ENCODE assay signal across 8 cellular contexts in the genomic region with DNA sequence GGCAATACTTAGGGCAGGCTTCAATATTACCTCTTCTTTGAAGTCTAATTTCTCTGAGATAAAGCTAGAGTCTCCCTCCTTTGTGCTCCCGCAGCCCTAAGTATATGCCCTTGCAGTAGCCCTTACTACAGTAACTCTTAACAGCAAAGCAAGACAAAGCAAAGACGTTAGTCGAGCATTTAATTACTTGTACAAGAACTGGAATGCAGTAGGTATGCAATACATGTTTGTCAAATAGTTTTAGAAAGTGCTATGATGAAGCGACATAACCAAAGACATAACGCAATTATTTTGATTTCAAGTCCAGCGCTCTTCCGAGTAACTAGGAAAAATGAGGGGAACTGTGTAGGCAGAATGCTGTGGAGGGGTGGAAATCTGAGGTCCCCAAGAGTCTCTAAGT. TPM values are rescaled to one million over a fixed set of nuclear protein-coding genes. Genes with fewer than 3 reads are reported as not detected.
A peak's percentile ranks its signal among the peaks of the same experiment; 100 is the strongest.
DNase-seq lines count a peak whose midpoint lies in the region; FAIRE-seq and TF ChIP-seq lines count a peak whose summit lies in the region.

No MANE protein-coding gene starts in this region.

- peaks cover 7% of the 10 kb centered on the region for H3F3A ChIP-seq in neural progenitor cell (ENCODE audit: low read depth)

- DNase-seq in AG09309 (ENCODE audit: low read depth): no peak
- no peak for DNase-seq in endodermal cell
- DNase-seq in neural progenitor cell (ENCODE audit: low spot score): no peak
- no peak for DNase-seq in posterior vena cava (ENCODE audit: low spot score)
- no peak for DNase-seq in inferior parietal cortex (ENCODE audit: extremely low spot score)
- DNase-seq in D721Med (ENCODE audit: insufficient read length, low spot score): no peak
- DNase-seq in SK-N-DZ (ENCODE audit: low spot score): no peak

- H3K27ac Mint-ChIP-seq in endodermal cell (no peak overlapping the region), neural progenitor cell (no peak overlapping the region)

- H3K79me2 ChIP-seq in neural progenitor cell (ENCODE audit: low read depth): peaks cover 66% of the 10 kb centered on the region

- H3K27ac ChIP-seq in KOPT-K1 (ENCODE audit: low read depth, low read length, poor library complexity, severe bottlenecking) (peak overlapping the region; percentile 77), endodermal cell (ENCODE audit: low read depth, low read length) (peak overlapping the region; percentile 29), neural progenitor cell (no peak overlapping the region)

- H3K9me3 ChIP-seq in KOPT-K1 (ENCODE audit: insufficient read depth, low read length, poor library complexity, severe bottlenecking) (no peaks in the 10 kb centered on the region), endodermal cell (ENCODE audit: control insufficient read depth, low read length) (no peaks in the 10 kb centered on the region), neural progenitor cell (ENCODE audit: low read depth) (no peaks in the 10 kb centered on the region)

- peak overlapping the region; percentile 98 for H3K4me3 ChIP-seq in AG09309 (ENCODE audit: control insufficient read depth, low read depth, low read length)
- H3K4me3 ChIP-seq in endodermal cell (ENCODE audit: low read length): peak overlapping the region; percentile 86
- peak overlapping the region; percentile 91 for H3K4me3 ChIP-seq in neural progenitor cell

- H4K20me1 ChIP-seq in neural progenitor cell (ENCODE audit: low read depth): peaks cover 15% of the 10 kb centered on the region

- H3K27me3 Mint-ChIP-seq in endodermal cell (ENCODE audit: insufficient read depth): no peaks in the 10 kb centered on the region
- peaks cover 3% of the 10 kb centered on the region for H3K27me3 Mint-ChIP-seq in neural progenitor cell (ENCODE audit: insufficient read depth, low read depth)

- peaks cover 7% of the 10 kb centered on the region for H3K4me1 Mint-ChIP-seq in endodermal cell
- H3K4me1 Mint-ChIP-seq in neural progenitor cell: peaks cover 12% of the 10 kb centered on the region

- H3K9ac ChIP-seq in endodermal cell (ENCODE audit: extremely low read depth, low read length, poor library complexity, severe bottlenecking) (peak overlapping the region; percentile 80), neural progenitor cell (peak overlapping the region; percentile 17)

- peak overlapping the region; percentile 84 for H3K4me2 ChIP-seq in neural progenitor cell

- H3K27me3 ChIP-seq in endodermal cell (ENCODE audit: control insufficient read depth, insufficient read depth, low read length, poor library complexity, severe bottlenecking) (no peaks in the 10 kb centered on the region), neural progenitor cell (no peaks in the 10 kb centered on the region)

- intact Hi-C loops in posterior vena cava (cut with DNase I): loop anchor here in 1 of 2 donors (5.0 kb wide), 1 partner anchor 82 kb away; the partner anchor contains the start of gene ZNF691

- H3K4me3 Mint-ChIP-seq in endodermal cell: no peak overlapping the region
- H3K4me3 Mint-ChIP-seq in neural progenitor cell: no peak overlapping the region

- no peaks in the 10 kb centered on the region for H3K4me1 ChIP-seq in endodermal cell (ENCODE audit: control insufficient read depth, insufficient read depth, low read length)
- H3K4me1 ChIP-seq in neural progenitor cell: peaks cover 11% of the 10 kb centered on the region

- H3K36me3 Mint-ChIP-seq in endodermal cell (ENCODE audit: low read depth) (peaks cover 18% of the 10 kb centered on the region), neural progenitor cell (peaks cover 6% of the 10 kb centered on the region)

- H2AFZ ChIP-seq in neural progenitor cell (replicated peaks): no peak overlapping the region

- H3K36me3 ChIP-seq in KOPT-K1 (ENCODE audit: insufficient read depth, low read length) (peaks cover 21% of the 10 kb centered on the region), endodermal cell (ENCODE audit: control insufficient read depth, insufficient read depth, low read length) (peaks cover 14% of the 10 kb centered on the region), neural progenitor cell (no peaks in the 10 kb centered on the region)

- no peak for FAIRE-seq in D721Med (lab: Jason Lieb, UNC)

- H3K9me3 Mint-ChIP-seq in endodermal cell: no peaks in the 10 kb centered on the region
- H3K9me3 Mint-ChIP-seq in neural progenitor cell: no peaks in the 10 kb centered on the region

- no peak for TF ChIP-seq CTCF in AG09309 (IDR thresholded peaks at IDR 0.05; ENCODE audit: control insufficient read depth, insufficient read depth, low read depth, low read length, missing control alignments)
- TF ChIP-seq CTCF in endodermal cell (conservative IDR thresholded peaks at IDR 0.05): no peak
- TF ChIP-seq CTCF in neural progenitor cell (IDR thresholded peaks at IDR 0.05): no peak
- TF ChIP-seq CTCF in D721Med (IDR thresholded peaks at IDR 0.05; ENCODE audit: insufficient read depth, missing control alignments): no peak

- WGBS in endodermal cell (ENCODE audit: insufficient coverage in 1 of 2, insufficient read length in 1 of 2), 2 experiments: 31 to 75% methylated on average over 2 to 7 of the region's 7 CpGs

RNA-seq across cellular contexts. Expression of gene P3H1, which starts 1.6 kb away (rescaled TPM):
- 10 to 100 TPM; 51.7 to 68.3 TPM for total RNA-seq in endodermal cell
- 82.0 TPM for polyA plus RNA-seq in endodermal cell (2013, experiment 1 of 2)
- polyA plus RNA-seq in endodermal cell (2013, experiment 2 of 2): 76.1 TPM
- total RNA-seq in neural progenitor cell (ENCODE audit: low replicate concordance): 54.9 and 77.8 TPM in 2 replicates
- total RNA-seq in posterior vena cava: 10 to 100 TPM; 28.4 to 45.0 TPM
- polyA plus RNA-seq in SK-N-DZ (2014; cell fraction: cytosol; rRNA removed): 20.3 and 23.1 TPM in 2 replicates
- polyA plus RNA-seq in SK-N-DZ (2014; cell fraction: nucleus; rRNA removed): 78.4 and 105 TPM in 2 replicates

RNA-seq across cellular contexts. Expression of gene C1orf50, which starts 1.8 kb away (rescaled TPM):
- 1 to 10 TPM; 4.8 to 7.3 TPM for total RNA-seq in endodermal cell
- polyA plus RNA-seq in endodermal cell (2013, experiment 1 of 2): 8.7 TPM
- 11.8 TPM for polyA plus RNA-seq in endodermal cell (2013, experiment 2 of 2)
- 5.3 and 19.0 TPM in 2 replicates for total RNA-seq in neural progenitor cell (ENCODE audit: low replicate concordance)
- 1 to 10 TPM; 6.0 to 6.5 TPM for total RNA-seq in posterior vena cava
- 4.2 and 8.7 TPM in 2 replicates for polyA plus RNA-seq in SK-N-DZ (2014; cell fraction: cytosol; rRNA removed)
- polyA plus RNA-seq in SK-N-DZ (2014; cell fraction: nucleus; rRNA removed): 3.1 and 7.3 TPM in 2 replicates

RNA-seq across cellular contexts. Expression of gene TMEM269, which starts 19.5 kb away (rescaled TPM):
- total RNA-seq in endodermal cell (under 1 TPM; 0.20 to 0.66 TPM), neural progenitor cell (ENCODE audit: low replicate concordance) (0.31 and 0.47 TPM in 2 replicates), posterior vena cava (not detected)
- polyA plus RNA-seq in endodermal cell (2013, experiment 1 of 2): 0.53 TPM
- polyA plus RNA-seq in endodermal cell (2013, experiment 2 of 2): 0.46 TPM
- 0.10 and 0.29 TPM in 2 replicates for polyA plus RNA-seq in SK-N-DZ (2014; cell fraction: cytosol; rRNA removed)
- 0.65 and 0.89 TPM in 2 replicates for polyA plus RNA-seq in SK-N-DZ (2014; cell fraction: nucleus; rRNA removed)

RNA-seq across cellular contexts. Expression of gene CLDN19, which starts 25.2 kb away (rescaled TPM):
- total RNA-seq in endodermal cell: 10 to 100 TPM; 31.6 to 32.6 TPM
- 7.2 TPM for polyA plus RNA-seq in endodermal cell (2013, experiment 1 of 2)
- 7.2 TPM for polyA plus RNA-seq in endodermal cell (2013, experiment 2 of 2)
- total RNA-seq in neural progenitor cell (ENCODE audit: low replicate concordance): 0.19 and 2.3 TPM in 2 replicates
- not detected for total RNA-seq in posterior vena cava
- 1.8 and 2.5 TPM in 2 replicates for polyA plus RNA-seq in SK-N-DZ (2014; cell fraction: cytosol; rRNA removed)
- 0.66 and 1.7 TPM in 2 replicates for polyA plus RNA-seq in SK-N-DZ (2014; cell fraction: nucleus; rRNA removed)

RNA-seq across cellular contexts. Expression of gene ERMAP, which starts 51.7 kb away (rescaled TPM):
- total RNA-seq in endodermal cell: 1 to 10 TPM; 5.1 to 5.7 TPM
- 3.4 TPM for polyA plus RNA-seq in endodermal cell (2013, experiment 1 of 2)
- polyA plus RNA-seq in endodermal cell (2013, experiment 2 of 2): 2.6 TPM
- 2.2 and 5.5 TPM in 2 replicates for total RNA-seq in neural progenitor cell (ENCODE audit: low replicate concordance)
- total RNA-seq in posterior vena cava: 1 to 10 TPM; 6.9 to 7.3 TPM
- polyA plus RNA-seq in SK-N-DZ (2014; cell fraction: cytosol; rRNA removed): 1.2 and 1.3 TPM in 2 replicates
- 0.80 and 2.0 TPM in 2 replicates for polyA plus RNA-seq in SK-N-DZ (2014; cell fraction: nucleus; rRNA removed)
